11 cellular contexts compared by ENCODE assay signal in the genomic region with DNA sequence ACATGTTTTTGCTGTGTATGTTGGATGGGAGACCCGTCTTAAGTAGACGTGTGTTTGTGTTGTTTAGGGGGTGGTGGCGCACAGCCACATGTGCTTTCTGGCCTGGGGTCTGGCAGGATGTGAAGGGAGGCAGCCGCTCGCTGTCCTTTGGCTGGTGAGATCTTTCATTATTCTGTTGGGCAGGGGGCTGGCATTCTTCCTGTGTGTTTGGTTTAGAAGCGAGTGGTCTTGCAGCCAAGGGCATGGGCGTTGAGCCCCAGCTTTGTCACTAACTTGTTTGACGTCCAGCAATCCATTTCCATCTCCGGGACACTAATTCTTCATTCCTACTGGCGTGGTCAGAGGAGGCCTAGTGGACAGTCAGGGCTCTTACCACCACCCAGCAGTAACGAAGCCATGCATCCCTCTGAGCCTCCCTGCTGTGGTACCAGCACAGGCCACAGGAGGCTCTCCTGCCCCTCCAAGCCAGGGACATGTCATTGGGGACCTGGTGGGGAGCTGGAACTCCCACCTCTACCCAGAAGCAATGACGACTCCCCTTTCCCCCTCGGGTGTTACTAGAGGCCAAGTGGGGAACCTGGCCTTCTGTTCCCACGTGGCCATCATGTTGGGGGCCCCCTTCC. TPM values are rescaled to one million over a fixed set of nuclear protein-coding genes. Genes with fewer than 3 reads are reported as not detected.
DNase-seq lines count a peak whose midpoint lies in the region; ATAC-seq and TF ChIP-seq lines count a peak whose summit lies in the region.
"Had no signal": no experiment of that assay in that cellular context is flagged by ENCODE, and none has a peak within 500 bp of the region (broad histone marks: within the 10 kb centered on the region; RNA-seq: fewer than 3 reads in every experiment).

No MANE protein-coding gene starts in this region.

- DNase-seq in ACHN (peak; percentile 23), HFFc6 (no peak), chondrocyte (ENCODE audit: low spot score) (no peak), lower lobe of right lung (no peak), GF-D8 (lab: John Stamatoyannopoulos, UW) (no peak), NCI-H748 treated with DMSO at 0.1 percent for 48 hours (lab: John Stamatoyannopoulos, UW) (no peak), omental fat pad (ENCODE audit: low spot score) (no peak), retina (no peak)
- DNase-seq: hippocampal formation, pancreas had no signal

- no peak overlapping the region for H3K27ac Mint-ChIP-seq in HFFc6
- no peak overlapping the region for H3K27ac Mint-ChIP-seq in chondrocyte (ENCODE audit: unreplicated experiment)

- H3K4me3 Mint-ChIP-seq in HFFc6 = no peak overlapping the region
- no peak overlapping the region for H3K4me3 Mint-ChIP-seq in chondrocyte (ENCODE audit: unreplicated experiment)

- no peaks in the 10 kb centered on the region for H3K36me3 ChIP-seq in lower lobe of right lung
- H3K36me3 ChIP-seq: BLaER1, pancreas had no signal

- no peaks in the 10 kb centered on the region for H3K9me3 ChIP-seq in lower lobe of right lung
- H3K9me3 ChIP-seq: BLaER1, pancreas had no signal

- in situ Hi-C loops in ACHN (cut with HindIII; ENCODE audit: low pct_ligation_motif_present, low pct_unique_long_range_greater_than_20kb, low sequenced_read_pairs) = no loop called here

- intact Hi-C loops in lower lobe of right lung (cut with DNase I) = no loop called here

- H3K4me3 ChIP-seq in lower lobe of right lung = no peak overlapping the region
- H3K4me3 ChIP-seq: BLaER1, pancreas had no signal

- H3K27me3 ChIP-seq in lower lobe of right lung (ENCODE audit: low read depth) = no peaks in the 10 kb centered on the region
- H3K27me3 ChIP-seq: BLaER1, pancreas had no signal

- H3K4me1 ChIP-seq in lower lobe of right lung = no peaks in the 10 kb centered on the region
- H3K4me1 ChIP-seq: BLaER1, pancreas had no signal

- ATAC-seq in lower lobe of right lung = no peak
- no peak for ATAC-seq in omental fat pad (ENCODE audit: low FRiP score)
- ATAC-seq: pancreas had no signal

- peak overlapping the region; percentile 16 for H3K27ac ChIP-seq in lower lobe of right lung
- H3K27ac ChIP-seq: BLaER1, pancreas had no signal

- H3K36me3 Mint-ChIP-seq in HFFc6 (ENCODE audit: low read depth) (peaks cover 24% of the 10 kb centered on the region), chondrocyte (ENCODE audit: low read depth) (no peaks in the 10 kb centered on the region)

- H3K9me3 Mint-ChIP-seq in HFFc6 (no peaks in the 10 kb centered on the region), chondrocyte (ENCODE audit: low read depth) (no peaks in the 10 kb centered on the region)

- H3K4me1 Mint-ChIP-seq in HFFc6 (ENCODE audit: low read depth) = peaks cover 31% of the 10 kb centered on the region
- H3K4me1 Mint-ChIP-seq in chondrocyte (ENCODE audit: low read depth) = peaks cover 11% of the 10 kb centered on the region

- H3K27me3 Mint-ChIP-seq in HFFc6 (ENCODE audit: insufficient read depth) (no peaks in the 10 kb centered on the region), chondrocyte (ENCODE audit: low read depth) (no peaks in the 10 kb centered on the region)

- peak; percentile 46 for TF ChIP-seq CTCF in HFFc6 (IDR thresholded peaks at IDR 0.05)
- TF ChIP-seq CTCF in chondrocyte (IDR thresholded peaks at IDR 0.05) = peak; percentile 34
- peak; percentile 8 for TF ChIP-seq CTCF in lower lobe of right lung (IDR thresholded peaks at IDR 0.05)
- no peak for TF ChIP-seq CTCF in omental fat pad (IDR thresholded peaks at IDR 0.05)

RNA-seq across cellular contexts. Expression of a gene that starts 10.7 kb away (rescaled TPM):
- total RNA-seq in HFFc6 (2021; fragmentation: NEBNext Ultra II Directional; extraction: Animal tissue kit (Norgen Biotek cat#: 25700)) = 10 to 100 TPM; 32.7 to 39.1 (median 36.4) TPM
- total RNA-seq in chondrocyte = 3.4 to 3.5 TPM (median 3.4 TPM) in 3 replicates
- 18.2 TPM for total RNA-seq in lower lobe of right lung
- 10 to 100 TPM in 3 of 4 donors, 1 to 10 TPM in 1; 2.7 to 49.2 (median 15.8) TPM for total RNA-seq in omental fat pad

Comparison
In these comparisons a context has a peak if more than half of its experiments do, and no peak if none do; other contexts are left out.
1. CTCF ChIP-seq: peak in HFFc6 (single experiment), chondrocyte (single experiment) and lower lobe of right lung (single experiment); none in omental fat pad (0 of 3).